ENCODE assay signal across 17 cellular contexts in genomic region chr2:216589779-216590178, GRCh38.
"Had no signal": no experiment of that assay in that cellular context is flagged by ENCODE, and none has a peak within 500 bp of the region (broad histone marks: within the 10 kb centered on the region; RNA-seq: fewer than 3 reads in every experiment).

No MANE protein-coding gene starts in this region.

- FAIRE-seq: bronchial epithelial cell, TTC549 had no signal

- H3K36me3 ChIP-seq: ascending aorta, left lung, ovary, upper lobe of right lung had no signal

- ATAC-seq: activated CD8-positive, alpha-beta memory T cell treated with anti-CD3 and anti-CD28 coated beads, Interleukin-2, amount 10 ng/mL, durations not matched to agents 7 days and 5 days; foreskin keratinocyte; left lung; upper lobe of right lung had no signal

- H3K27me3 ChIP-seq: ascending aorta, left lung, ovary, upper lobe of right lung had no signal

- H3K27ac ChIP-seq: ascending aorta, foreskin keratinocyte, left lung, ovary, upper lobe of right lung had no signal

- H3K4me1 ChIP-seq: foreskin keratinocyte, left lung had no signal

- DNase-seq: activated CD4-positive, alpha-beta T cell treated with anti-CD3 and anti-CD28 coated beads, Interleukin-2, amount 50 U/mL, for 1 hour; activated CD4-positive, CD25-positive, alpha-beta regulatory T cell; activated CD8-positive, alpha-beta memory T cell treated with anti-CD3 and anti-CD28 coated beads, Interleukin-2, amount 10 ng/mL, durations not matched to agents 7 days and 5 days; activated effector memory CD4-positive, alpha-beta T cell treated with anti-CD3 and anti-CD28 coated beads, Interleukin-2, amount 50 U/mL, for 16 hours; activated T-cell treated with anti-CD3 and anti-CD28 coated beads, Interleukin-2, amount 50 U/mL, for 24 hours; endodermal cell; foreskin keratinocyte; head of caudate nucleus; islet precursor cell; left lung; ovary; stimulated activated CD4-positive, alpha-beta T cell treated with anti-CD3 and anti-CD28 coated beads, Interleukin-4, amount 100 ng/mL, for 24 hours; T-helper 2 cell; upper lobe of right lung had no signal

- H3K9me3 ChIP-seq: left lung, ovary, upper lobe of right lung had no signal

- H3K4me3 ChIP-seq: ascending aorta, left lung, ovary, upper lobe of right lung had no signal
